Comparison of ENCODE assay signal across 9 cellular contexts in the genomic region with DNA sequence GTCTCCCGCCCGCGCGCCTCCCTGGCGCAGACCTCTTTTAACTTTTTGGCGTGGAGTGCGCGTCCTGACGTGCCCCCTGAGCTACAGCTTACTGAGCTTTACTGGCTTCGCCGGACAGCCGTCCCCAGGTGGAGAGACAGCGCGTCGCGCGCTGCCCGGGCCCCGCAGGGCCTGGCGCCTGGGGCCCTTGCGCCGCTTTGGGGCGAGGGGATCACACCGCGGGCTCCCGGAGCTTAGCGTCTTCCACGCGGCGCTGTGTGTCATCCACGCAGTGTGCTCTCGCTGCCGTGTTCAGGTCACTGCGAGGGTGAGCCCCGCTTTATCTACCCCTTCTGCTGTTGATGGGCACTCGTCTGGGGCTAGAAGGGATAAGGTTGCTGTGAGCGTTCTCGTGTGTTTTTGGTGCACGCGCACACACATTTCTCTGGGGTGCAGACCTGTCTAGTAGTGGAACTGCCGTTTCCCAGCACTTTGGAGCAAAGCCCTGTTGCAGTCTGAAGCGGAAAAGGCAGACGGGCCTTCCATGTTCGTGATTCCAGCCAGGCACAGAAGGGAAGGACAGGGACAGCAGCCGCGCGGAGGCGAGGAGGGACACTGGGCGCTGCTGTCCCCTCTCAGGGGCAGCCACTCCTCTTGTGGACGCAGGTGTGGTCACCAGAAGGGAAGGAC. TPM values are rescaled to one million over a fixed set of nuclear protein-coding genes. Genes with fewer than 3 reads are reported as not detected.
A peak's percentile ranks its signal among the peaks of the same experiment; 100 is the strongest.
DNase-seq lines count a peak whose midpoint lies in the region; ATAC-seq, FAIRE-seq and TF ChIP-seq lines count a peak whose summit lies in the region.
"Had no signal": no experiment of that assay in that cellular context is flagged by ENCODE, and none has a peak within 500 bp of the region (broad histone marks: within the 10 kb centered on the region; RNA-seq: fewer than 3 reads in every experiment).

No MANE protein-coding gene starts in this region.

- H3K27ac ChIP-seq in MM.1S (ENCODE audit: low read length) (no peak overlapping the region), HepG2 (ENCODE audit: extremely low read length, insufficient read depth, low read length) (no peak overlapping the region), spleen (peak overlapping the region in 6 of 8 donors; percentile 1 to 61 (median 36))

- H3K9me2 ChIP-seq in MM.1S (replicated peaks; ENCODE audit: insufficient read depth, low read length) = no peaks in the 10 kb centered on the region

- WGBS in HepG2 (ENCODE audit: low lambda C conversion rate) = 78% methylated on average over 15 of the region's 50 CpGs
- 10 to 23% (median 11%) methylated on average over 27 to 50 of the region's 50 CpGs for WGBS in spleen, 5 donors

- H3K27me3 ChIP-seq in MM.1S (replicated peaks; ENCODE audit: insufficient read depth, low read length) = peaks cover 8% of the 10 kb centered on the region; the same call in 1 of the 2 replicates
- H3K27me3 ChIP-seq in HepG2 (ENCODE audit: control insufficient read depth in 1 of 2, insufficient read depth in 2 of 2, low read length in 2 of 2) = peaks cover 2 to 43% of the 10 kb centered on the region in 2 experiments; a peak in 3 of 5 replicates
- H3K27me3 ChIP-seq in spleen (replicated peaks in 1 of 7) = peaks cover 0 to 87% (median 30%) of the 10 kb centered on the region in 7 donors

- H3K4me1 ChIP-seq in MM.1S (ENCODE audit: low read length) (no peaks in the 10 kb centered on the region), HepG2 (ENCODE audit: insufficient read depth, low read length) (peaks cover 33% of the 10 kb centered on the region), spleen (peaks cover 0 to 19% (median 12%) of the 10 kb centered on the region in 6 donors)

- no peaks in the 10 kb centered on the region for H3K9me3 ChIP-seq in MM.1S (replicated peaks; ENCODE audit: insufficient read depth, low read length)
- no peaks in the 10 kb centered on the region for H3K9me3 ChIP-seq in HepG2 (ENCODE audit: low read length)
- H3K9me3 ChIP-seq in spleen = no peaks in the 10 kb centered on the region

- intact Hi-C loops in HepG2 (cut with micrococcal nuclease; ENCODE audit: unreplicated experiment) (loop anchor here (1.0 kb wide), 1 partner anchor 79 kb away; no protein-coding TSS in a partner anchor), spleen (cut with DNase I; ENCODE audit: low total_unique reads) (no loop called here)

- no peak for FAIRE-seq in HepG2 (lab: Jason Lieb, UNC)
- FAIRE-seq: endometrium had no signal

- TF ChIP-seq CTCF in MM.1S (IDR thresholded peaks at IDR 0.05; ENCODE audit: low read length) = no peak; the same call in 1 of the 2 replicates
- no peak for TF ChIP-seq CTCF in HepG2 (CRISPR knock-in tag; IDR thresholded peaks at IDR 0.05)
- no peak for TF ChIP-seq CTCF in spleen (IDR thresholded peaks at IDR 0.05 in 8 of 11, conservative IDR thresholded peaks at IDR 0.05 in 3 of 11)

- BruUV-seq in HepG2 (replicated peaks; lab: Mats Ljungman, UMichigan) = no TSS peak

- H2AFZ ChIP-seq in MM.1S (ENCODE audit: low read length) (peak overlapping the region; percentile 74), HepG2 (ENCODE audit: low read length) (no peak overlapping the region)

- H3K36me3 ChIP-seq in MM.1S (replicated peaks; ENCODE audit: insufficient read depth, low read length) = no peaks in the 10 kb centered on the region
- H3K36me3 ChIP-seq in HepG2 (replicated peaks in 1 of 2; ENCODE audit: control insufficient read depth in 1 of 2, insufficient read depth in 2 of 2, low read length in 2 of 2) = no peaks in the 10 kb centered on the region
- H3K36me3 ChIP-seq in spleen = no peaks in the 10 kb centered on the region

- no peaks in the 10 kb centered on the region for H3F3A ChIP-seq in MM.1S (ENCODE audit: insufficient read depth, low read length)

- peak overlapping the region; percentile 86 for H3K4me2 ChIP-seq in MM.1S (ENCODE audit: low read depth, low read length)
- H3K4me2 ChIP-seq in HepG2 (ENCODE audit: low read depth, low read length) = peak overlapping the region; percentile 94

- TF ChIP-seq POLR2A in HepG2 (IDR thresholded peaks at IDR 0.05; ENCODE audit: insufficient read depth in 1 of 2, low read depth in 2 of 2, low read length in 2 of 2) (no peak), spleen (IDR thresholded peaks at IDR 0.05) (no peak)

- DNase-seq in MM.1S (no peak), dermis blood vessel endothelial cell (peak; percentile 3), HepG2 (ENCODE audit: low spot score) (no peak), spleen (no peak), NOMO-1 treated with dmso at 0.1 percent for 144 hours (lab: John Stamatoyannopoulos, UW; ENCODE audit: unreplicated experiment) (no peak), NCI-H187 (lab: John Stamatoyannopoulos, UW) (no peak)
- no peak for DNase-seq in stimulated activated CD8-positive, alpha-beta memory T cell treated with anti-CD3 and anti-CD28 coated beads, Interleukin-4, amount 100 ng/mL, for 48 hours

- POLR2A ChIA-PET in HepG2 (lab: Yijun Ruan, JAX) = interaction anchor here (1.1 to 1.2 kb wide), 2 partner anchors 15 to 33 kb away, joined by 3 to 4 read pairs; partner anchors contain the start of gene ALDH1L1

- in situ Hi-C loops in HepG2 (cut with HindIII; ENCODE audit: extremely low pct_ligation_motif_present, low pct_unique_long_range_greater_than_20kb) = loop anchor here (5.0 kb wide), 1 partner anchor 66 kb away; no protein-coding TSS in a partner anchor

- H3K4me3 ChIP-seq in MM.1S (ENCODE audit: low read length) (peak overlapping the region; percentile 57), HepG2 (replicated peaks in 1 of 3; ENCODE audit: insufficient read depth in 1 of 3, low read depth in 2 of 3, low read length in 3 of 3) (peak overlapping the region; percentile 64 to 72 (median 68)), spleen (peak overlapping the region; percentile 15 to 66 (median 27))

- no peak for TF ChIP-seq RAD21 in HepG2 (CRISPR knock-in tag; IDR thresholded peaks at IDR 0.05)

- TF ChIP-seq EP300 in HepG2 (IDR thresholded peaks at IDR 0.05; ENCODE audit: low read depth in 2 of 2, low read length in 2 of 2) (no peak), HepG2 (CRISPR knock-in tag; IDR thresholded peaks at IDR 0.05; ENCODE audit: borderline replicate concordance) (no peak)

- H3K79me2 ChIP-seq in MM.1S (ENCODE audit: low read length) = no peaks in the 10 kb centered on the region
- H3K79me2 ChIP-seq in HepG2 (ENCODE audit: insufficient read depth, low read length) = no peaks in the 10 kb centered on the region

- H3K9ac ChIP-seq in MM.1S (ENCODE audit: low read length) (no peak overlapping the region), HepG2 (ENCODE audit: insufficient read depth, low read depth, low read length) (peak overlapping the region; percentile 27; the same call in 1 of the 2 replicates)

- CTCF ChIA-PET in HepG2 (lab: Yijun Ruan, JAX; ENCODE audit: low intra/inter-chr PET ratio, low total read pairs) = interaction anchor here (2.8 kb wide), 1 partner anchor 79 kb away, joined by 25 read pairs; no protein-coding TSS in a partner anchor

- H4K20me1 ChIP-seq in MM.1S (ENCODE audit: insufficient read depth, low read length) (no peaks in the 10 kb centered on the region), HepG2 (ENCODE audit: insufficient read depth, low read length) (no peaks in the 10 kb centered on the region)

- ATAC-seq in HepG2 (no peak), HG03025 (IDR thresholded peaks at IDR 0.05; ENCODE audit: low FRiP score, unreplicated experiment) (no peak)

TF ChIP-seq in HepG2, 621 proteins besides CTCF, POLR2A, EP300 and RAD21 (continues in another document):
- 0 out of 2 replicates have a peak, but pooled peaks have one; percentile 10 for TF ChIP-seq HOXA3 (CRISPR knock-in tag; IDR thresholded peaks at IDR 0.05)

RNA-seq across cellular contexts. Expression of gene ALDH1L1, which starts 33.1 kb away (rescaled TPM):
- total RNA-seq in dermis blood vessel endothelial cell (not detected in 2 replicates), HepG2 (2016; rRNA removed; fragmentation: Illumina TruSeq; extraction: Trizol) (20.8 and 28.7 TPM in 2 replicates), spleen (1 to 10 TPM in 1 of 7 donors, under 1 TPM in 3, not detected in 3; 0.09 to 1.3 (median 0.38) TPM)
- total RNA-seq in HepG2 (2016; cell fraction: cytosol; rRNA removed; fragmentation: Illumina TruSeq; extraction: Trizol; ENCODE audit: low read depth) = 5.0 and 5.4 TPM in 2 replicates
- 19.2 and 30.5 TPM in 2 replicates for total RNA-seq in HepG2 (2016; cell fraction: insoluble cytoplasmic fraction; rRNA removed; fragmentation: Illumina TruSeq; extraction: Trizol)
- total RNA-seq in HepG2 (2016; cell fraction: membrane; rRNA removed; fragmentation: Illumina TruSeq; extraction: Trizol) = 7.0 and 9.4 TPM in 2 replicates
- 31.8 and 38.2 TPM in 2 replicates for total RNA-seq in HepG2 (2016; cell fraction: nucleus; rRNA removed; fragmentation: Illumina TruSeq; extraction: Trizol)
- polyA plus RNA-seq in HepG2 (2011; rRNA removed) (10.5 and 11.2 TPM in 2 replicates), spleen (under 1 TPM; 0.13 to 0.35 (median 0.29) TPM)
- 7.0 and 9.9 TPM in 2 replicates for polyA plus RNA-seq in HepG2 (2011; cell fraction: cytosol; rRNA removed)
- polyA plus RNA-seq in HepG2 (2011; cell fraction: nucleus; rRNA removed) = 20.7 and 30.5 TPM in 2 replicates
- 19.0 TPM in 2 replicates for polyA plus RNA-seq in HepG2 (2012)
- 2.5 and 2.7 TPM in 2 replicates for polyA plus RNA-seq in HepG2 (2016; cell fraction: cytosol; fragmentation: Illumina TruSeq; extraction: Trizol; ENCODE audit: low read depth)
- polyA plus RNA-seq in HepG2 (2016; cell fraction: insoluble cytoplasmic fraction; fragmentation: Illumina TruSeq; extraction: Trizol; ENCODE audit: low read depth) = 18.2 and 19.3 TPM in 2 replicates
- polyA plus RNA-seq in HepG2 (2016; cell fraction: membrane; fragmentation: Illumina TruSeq; extraction: Trizol; ENCODE audit: low read depth) = 2.9 and 5.1 TPM in 2 replicates
- polyA plus RNA-seq in HepG2 (2016; cell fraction: nucleus; fragmentation: Illumina TruSeq; extraction: Trizol; ENCODE audit: insufficient read depth, low read depth) = 40.2 and 43.0 TPM in 2 replicates
- 0.05 and 25.1 TPM in 2 replicates for polyA minus RNA-seq in HepG2 (2011; rRNA and poly(A)+ RNA removed; ENCODE audit: low replicate concordance)
- polyA minus RNA-seq in HepG2 (2011; cell fraction: cytosol; rRNA and poly(A)+ RNA removed) = 6.9 and 7.7 TPM in 2 replicates
- polyA minus RNA-seq in HepG2 (2011; cell fraction: nucleus; rRNA and poly(A)+ RNA removed) = 20.6 and 24.5 TPM in 2 replicates

Comparison
In these comparisons a context has a peak if more than half of its experiments do, and no peak if none do; other contexts are left out.
1. H3K27ac ChIP-seq: peak in spleen (6 of 8); none in MM.1S (single experiment) and HepG2 (single experiment).
2. Peak in every context shown above with its lines, with median percentiles within 50 percentile points of each other: H3K4me3 ChIP-seq.